Comparison of ENCODE assay signal across 1 cellular context in the genomic region with DNA sequence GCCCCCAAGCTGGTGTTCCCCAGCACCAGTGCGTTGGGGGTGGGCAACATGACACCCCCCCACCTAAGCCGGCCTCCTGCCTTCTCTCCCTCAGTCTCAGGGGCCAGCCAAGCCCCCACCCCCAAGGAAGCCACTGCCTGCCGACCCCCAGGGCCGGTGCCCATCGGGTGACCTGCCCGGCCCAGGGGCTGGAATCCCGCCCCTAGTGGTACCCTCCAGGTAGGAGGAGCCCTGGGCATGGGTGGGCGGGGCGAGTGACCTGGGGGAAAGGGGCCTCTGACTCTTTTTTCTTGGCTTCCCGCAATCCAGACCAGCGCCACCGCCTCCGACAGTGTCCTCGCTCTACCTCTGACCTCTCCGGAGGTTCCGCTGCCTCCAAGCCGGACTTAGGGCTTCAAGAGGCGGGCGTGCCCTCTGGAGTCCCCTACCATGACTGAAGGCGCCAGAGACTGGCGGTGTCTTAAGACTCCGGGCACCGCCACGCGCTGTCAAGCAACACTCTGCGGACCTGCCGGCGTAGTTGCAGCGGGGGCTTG.
TF ChIP-seq lines count a peak whose summit lies in the region.

No MANE protein-coding gene starts in this region.

TF ChIP-seq in HepG2, 621 proteins besides CTCF, POLR2A, EP300 and RAD21:
- TF ChIP-seq, protein P1, sequence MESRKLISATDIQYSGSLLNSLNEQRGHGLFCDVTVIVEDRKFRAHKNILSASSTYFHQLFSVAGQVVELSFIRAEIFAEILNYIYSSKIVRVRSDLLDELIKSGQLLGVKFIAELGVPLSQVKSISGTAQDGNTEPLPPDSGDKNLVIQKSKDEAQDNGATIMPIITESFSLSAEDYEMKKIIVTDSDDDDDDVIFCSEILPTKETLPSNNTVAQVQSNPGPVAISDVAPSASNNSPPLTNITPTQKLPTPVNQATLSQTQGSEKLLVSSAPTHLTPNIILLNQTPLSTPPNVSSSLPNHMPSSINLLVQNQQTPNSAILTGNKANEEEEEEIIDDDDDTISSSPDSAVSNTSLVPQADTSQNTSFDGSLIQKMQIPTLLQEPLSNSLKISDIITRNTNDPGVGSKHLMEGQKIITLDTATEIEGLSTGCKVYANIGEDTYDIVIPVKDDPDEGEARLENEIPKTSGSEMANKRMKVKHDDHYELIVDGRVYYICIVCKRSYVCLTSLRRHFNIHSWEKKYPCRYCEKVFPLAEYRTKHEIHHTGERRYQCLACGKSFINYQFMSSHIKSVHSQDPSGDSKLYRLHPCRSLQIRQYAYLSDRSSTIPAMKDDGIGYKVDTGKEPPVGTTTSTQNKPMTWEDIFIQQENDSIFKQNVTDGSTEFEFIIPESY (CRISPR knock-in tag; IDR thresholded peaks at IDR 0.05) = peak; percentile 47; the same call in 1 of the 2 replicates
- no peak for TF ChIP-seq ATF7-NPFF (CRISPR knock-in tag; IDR thresholded peaks at IDR 0.05; ENCODE audit: low read depth)
- 0 out of 2 replicates have a peak, but pooled peaks have one; percentile 10 for TF ChIP-seq SP4 (CRISPR knock-in tag; IDR thresholded peaks at IDR 0.05)
